ENCODE assay signal across 16 cellular contexts in the genomic region with DNA sequence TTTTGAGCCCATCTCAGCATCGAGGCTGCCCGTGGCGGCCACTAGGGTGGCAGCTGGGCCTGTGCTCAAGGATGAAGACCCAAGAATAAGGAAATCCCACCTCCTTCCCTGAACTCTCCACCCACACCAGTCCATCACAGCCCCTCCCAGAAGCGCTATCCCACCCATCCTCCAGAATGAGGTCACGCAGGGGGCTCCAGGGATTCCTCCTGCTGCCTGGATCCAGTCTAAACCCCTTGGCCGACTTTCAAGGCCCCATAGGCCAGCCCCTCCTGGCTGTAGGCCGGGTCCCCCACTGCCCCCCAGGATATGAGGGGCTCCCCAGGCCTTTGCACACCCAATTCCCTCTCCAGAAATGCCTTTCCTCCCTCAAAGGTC. TPM values are rescaled to one million over a fixed set of nuclear protein-coding genes. Genes with fewer than 3 reads are reported as not detected.
DNase-seq lines count a peak whose midpoint lies in the region; ATAC-seq and TF ChIP-seq lines count a peak whose summit lies in the region.
"Had no signal": no experiment of that assay in that cellular context is flagged by ENCODE, and none has a peak within 500 bp of the region (broad histone marks: within the 10 kb centered on the region; RNA-seq: fewer than 3 reads in every experiment).

No MANE protein-coding gene starts in this region.

- intact Hi-C loops in Panc1 (cut with micrococcal nuclease; ENCODE audit: unreplicated experiment): loop anchor here (10.0 kb wide), 1 partner anchor 145 kb away; a partner anchor contains a TSS
- intact Hi-C loops in dendritic cell treated with granulocyte-macrophage colony-stimulating factor and Interleukin-4, amounts not matched to agents 40 ng/mL and 50 ng/mL, for 4 days (cut with micrococcal nuclease): loop anchor here (5.0 to 10.0 kb wide), 3 partner anchors 142 to 295 kb away; no protein-coding TSS in a partner anchor

- TF ChIP-seq CTCF in Panc1 (IDR thresholded peaks at IDR 0.05) (no peak), suprapubic skin (IDR thresholded peaks at IDR 0.05) (no peak)

- no peaks in the 10 kb centered on the region for H3K36me3 Mint-ChIP-seq in dendritic cell treated with granulocyte-macrophage colony-stimulating factor and Interleukin-4, amounts not matched to agents 40 ng/mL and 50 ng/mL, for 4 days (ENCODE audit: low read depth)
- H3K36me3 Mint-ChIP-seq: natural killer cell treated with Interleukin-12 subunit alpha and Interleukin-12 subunit beta and Interleukin-15 and Interleukin-18, amount 100 ng/mL, for 72 hours had no signal

- TF ChIP-seq EP300 in suprapubic skin (IDR thresholded peaks at IDR 0.05): no peak

- in situ Hi-C loops in Panc1 (cut with HindIII; ENCODE audit: low pct_unique_long_range_greater_than_20kb, low sequenced_read_pairs): no loop called here

- H3K27me3 ChIP-seq in Panc1 (ENCODE audit: control insufficient read depth, insufficient read depth, low read length) (no peaks in the 10 kb centered on the region), mucosa of rectum (ENCODE audit: control insufficient read depth in 2 of 2, insufficient read depth in 2 of 2, low read length in 2 of 2) (no peaks in the 10 kb centered on the region), suprapubic skin (no peaks in the 10 kb centered on the region)
- H3K27me3 ChIP-seq: BLaER1 had no signal

- CTCF ChIA-PET in Panc1 (lab: Charles Lee): interaction anchor here (1.4 kb wide), 1 partner anchor 144 kb away, joined by 3 read pairs; no protein-coding TSS in a partner anchor

- H3K4me3 ChIP-seq in Panc1 (ENCODE audit: low read depth in 2 of 2, low read length in 2 of 2) (no peak overlapping the region), mucosa of rectum (ENCODE audit: low read length in 2 of 2) (no peak overlapping the region), suprapubic skin (no peak overlapping the region)
- H3K4me3 ChIP-seq: BLaER1 had no signal

- POLR2A ChIA-PET in Panc1 (lab: Charles Lee): no interaction called here

- no peaks in the 10 kb centered on the region for H3K9me3 Mint-ChIP-seq in dendritic cell treated with granulocyte-macrophage colony-stimulating factor and Interleukin-4, amounts not matched to agents 40 ng/mL and 50 ng/mL, for 4 days
- H3K9me3 Mint-ChIP-seq: activated T-helper 1 cell treated with anti-CD3 and anti-CD28 coated beads, Interleukin-12 subunit alpha, Interleukin-12 subunit beta, Interleukin-2, Interleukin-4 antibody, amounts not matched to agents 30 ng/mL and 10 ng/mL and 1 ng/mL, durations not matched to agents 14 hours and 24 hours and 36 hours; natural killer cell treated with Interleukin-12 subunit alpha and Interleukin-12 subunit beta and Interleukin-15 and Interleukin-18, amount 100 ng/mL, for 72 hours had no signal

- peak overlapping the region; percentile 49 for H3K27ac Mint-ChIP-seq in dendritic cell treated with granulocyte-macrophage colony-stimulating factor and Interleukin-4, amounts not matched to agents 40 ng/mL and 50 ng/mL, for 4 days
- H3K27ac Mint-ChIP-seq: activated T-helper 1 cell treated with anti-CD3 and anti-CD28 coated beads, Interleukin-12 subunit alpha, Interleukin-12 subunit beta, Interleukin-2, Interleukin-4 antibody, amounts not matched to agents 30 ng/mL and 10 ng/mL and 1 ng/mL, durations not matched to agents 14 hours and 24 hours and 36 hours had no signal

- H3K4me3 Mint-ChIP-seq in dendritic cell treated with granulocyte-macrophage colony-stimulating factor and Interleukin-4, amounts not matched to agents 40 ng/mL and 50 ng/mL, for 4 days: no peak overlapping the region
- H3K4me3 Mint-ChIP-seq: activated T-helper 1 cell treated with anti-CD3 and anti-CD28 coated beads, Interleukin-12 subunit alpha, Interleukin-12 subunit beta, Interleukin-2, Interleukin-4 antibody, amounts not matched to agents 30 ng/mL and 10 ng/mL and 1 ng/mL, durations not matched to agents 14 hours and 24 hours and 36 hours; natural killer cell treated with Interleukin-12 subunit alpha and Interleukin-12 subunit beta and Interleukin-15 and Interleukin-18, amount 100 ng/mL, for 72 hours had no signal

- TF ChIP-seq POLR2A in suprapubic skin (IDR thresholded peaks at IDR 0.05): no peak

- H3K4me1 ChIP-seq in Panc1 (ENCODE audit: control insufficient read depth, insufficient read depth, low read length): peaks cover 38% of the 10 kb centered on the region
- peaks cover 28 to 30% of the 10 kb centered on the region in 2 donors for H3K4me1 ChIP-seq in mucosa of rectum (ENCODE audit: control insufficient read depth in 2 of 2, insufficient read depth in 2 of 2, low read length in 2 of 2)
- peaks cover 88% of the 10 kb centered on the region for H3K4me1 ChIP-seq in suprapubic skin

- H3K9ac ChIP-seq in mucosa of rectum (ENCODE audit: low read depth in 1 of 2, low read length in 2 of 2): peak overlapping the region; percentile 24 to 26
- H3K9ac ChIP-seq: BLaER1 had no signal

- H3K27me3 Mint-ChIP-seq in dendritic cell treated with granulocyte-macrophage colony-stimulating factor and Interleukin-4, amounts not matched to agents 40 ng/mL and 50 ng/mL, for 4 days: peaks cover 1% of the 10 kb centered on the region
- H3K27me3 Mint-ChIP-seq: natural killer cell treated with Interleukin-12 subunit alpha and Interleukin-12 subunit beta and Interleukin-15 and Interleukin-18, amount 100 ng/mL, for 72 hours had no signal

- H3K4me1 Mint-ChIP-seq in dendritic cell treated with granulocyte-macrophage colony-stimulating factor and Interleukin-4, amounts not matched to agents 40 ng/mL and 50 ng/mL, for 4 days (ENCODE audit: low read depth): peaks cover 76% of the 10 kb centered on the region

- BruUV-seq in Panc1 (replicated peaks; lab: Mats Ljungman, UMichigan): no TSS peak

- H3K9me3 ChIP-seq in Panc1 (ENCODE audit: control insufficient read depth, insufficient read depth, low read depth, low read length) (no peaks in the 10 kb centered on the region), mucosa of rectum (ENCODE audit: control insufficient read depth in 2 of 2, low read length in 2 of 2) (no peaks in the 10 kb centered on the region), suprapubic skin (no peaks in the 10 kb centered on the region)
- H3K9me3 ChIP-seq: BLaER1 had no signal

- H3K27ac ChIP-seq in Panc1 (ENCODE audit: low read length) (peak overlapping the region; percentile 76), mucosa of rectum (ENCODE audit: low read depth in 2 of 2, low read length in 2 of 2) (peak overlapping the region; percentile 62 to 82), suprapubic skin (peak overlapping the region; percentile 83)

- 53% methylated on average over 4 of the region's 7 CpGs for WGBS in suprapubic skin

- DNase-seq in Panc1 (ENCODE audit: low read depth, low spot score): no peak
- peak in 1 of 2 donors; percentile 71 for DNase-seq in suprapubic skin (ENCODE audit: low spot score in 2 of 2)
- DNase-seq in HPDE6-E6E7 (ENCODE audit: extremely low spot score): no peak
- no peak for DNase-seq in effector CD8-positive, alpha-beta T cell (lab: John Stamatoyannopoulos, UW)
- no peak for DNase-seq in UCSD-AML1 (lab: John Stamatoyannopoulos, UW; ENCODE audit: unreplicated experiment)
- DNase-seq: cerebellar nuclear complex, GF-D8, Kasumi-1, NCI-H1930 had no signal

- no peaks in the 10 kb centered on the region for H3K36me3 ChIP-seq in Panc1 (ENCODE audit: control insufficient read depth, insufficient read depth, low read length)
- no peaks in the 10 kb centered on the region for H3K36me3 ChIP-seq in mucosa of rectum (ENCODE audit: control insufficient read depth in 2 of 2, insufficient read depth in 2 of 2, low read length in 2 of 2)
- no peaks in the 10 kb centered on the region for H3K36me3 ChIP-seq in suprapubic skin
- H3K36me3 ChIP-seq: BLaER1 had no signal

- no peak for ATAC-seq in Panc1
- ATAC-seq in GM21390 (IDR thresholded peaks at IDR 0.05; ENCODE audit: unreplicated experiment): no peak
- ATAC-seq: activated CD4-positive, CD25-positive, alpha-beta regulatory T cell treated with anti-CD3 and anti-CD28 coated beads, Interleukin-2, amount 50 U/mL, for 24 hours; natural killer cell treated with Interleukin-12 subunit alpha and Interleukin-12 subunit beta and Interleukin-15 and Interleukin-18, amount 100 ng/mL, for 72 hours had no signal

RNA-seq across cellular contexts. Expression of a gene that starts 19.0 kb away (rescaled TPM):
- total RNA-seq in Panc1 (2021; ENCODE audit: unreplicated experiment) (1.1 TPM), suprapubic skin (not detected)
- 0.70 TPM for polyA plus RNA-seq in Panc1 (2012; ENCODE audit: insufficient read length)
- total RNA-seq: activated T-helper 1 cell treated with anti-CD3 and anti-CD28 coated beads, Interleukin-12 subunit alpha, Interleukin-12 subunit beta, Interleukin-2, Interleukin-4 antibody, amounts not matched to agents 30 ng/mL and 10 ng/mL and 1 ng/mL, durations not matched to agents 14 hours and 24 hours and 36 hours; natural killer cell treated with Interleukin-12 subunit alpha and Interleukin-12 subunit beta and Interleukin-15 and Interleukin-18, amount 100 ng/mL, for 72 hours had no signal
